Comparison of ENCODE assay signal across 21 cellular contexts in the genomic region with DNA sequence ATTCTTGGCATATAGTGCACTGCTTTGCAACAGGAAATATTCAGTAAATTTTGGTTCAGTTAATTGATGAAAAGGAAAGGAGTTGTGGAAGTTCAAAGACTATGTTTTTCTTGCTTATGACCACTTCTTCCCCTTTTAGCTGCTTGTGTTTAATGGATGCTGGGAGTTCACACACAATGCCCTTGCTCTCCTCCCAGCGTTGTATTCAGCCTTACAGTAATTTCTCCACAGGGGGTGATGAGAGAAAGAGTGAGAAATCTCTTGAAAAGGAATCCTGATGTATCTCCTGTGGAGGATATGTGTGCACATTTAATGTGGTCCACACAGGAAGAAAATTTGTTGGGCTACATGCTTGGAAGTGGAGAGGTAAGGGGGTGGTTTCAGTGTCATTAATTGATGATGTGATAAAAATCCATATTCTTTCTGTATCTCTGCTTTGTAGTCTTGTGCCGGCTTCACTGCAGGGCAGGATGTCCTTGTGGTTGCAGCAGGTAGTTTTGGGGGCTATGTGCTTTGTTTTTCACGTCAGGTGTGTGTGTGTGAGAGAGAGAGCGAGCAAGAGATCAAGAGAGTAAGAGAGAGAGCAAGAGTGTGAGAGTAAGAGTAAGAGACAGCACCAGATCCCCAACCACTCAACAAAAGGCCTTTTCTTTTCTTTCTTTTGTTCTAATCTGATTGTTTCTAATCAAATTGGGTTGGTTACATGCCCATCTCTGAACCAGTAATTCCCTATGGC.
"Had no signal": no experiment of that assay in that cellular context is flagged by ENCODE, and none has a peak within 500 bp of the region (broad histone marks: within the 10 kb centered on the region; RNA-seq: fewer than 3 reads in every experiment).

No MANE protein-coding gene starts in this region.

- H3K36me3 ChIP-seq: sigmoid colon, thoracic aorta, vagina had no signal

- H3K4me3 ChIP-seq: mucosa of descending colon, sigmoid colon, thoracic aorta, vagina had no signal

- DNase-seq: activated B cell treated with CpG ODN at 0.5 μM for 24 hours; activated CD4-positive, alpha-beta T cell treated with anti-CD3 and anti-CD28 coated beads for 36 hours; activated CD4-positive, alpha-beta T cell treated with anti-CD3 and anti-CD28 coated beads, Interleukin-2, amount 50 U/mL, for 4 hours; activated CD8-positive, alpha-beta memory T cell treated with anti-CD3 and anti-CD28 coated beads, Interleukin-2, amount 50 U/mL, for 48 hours; activated naive CD4-positive, alpha-beta T cell treated with Interleukin-2 at 50 U/mL for 16 hours; activated naive CD8-positive, alpha-beta T cell treated with anti-CD3 and anti-CD28 coated beads for 36 hours; activated T-cell treated with anti-CD3 and anti-CD28 coated beads, Interleukin-2, amount 50 U/mL, for 48 hours; effector memory CD4-positive, alpha-beta T cell; foreskin melanocyte; hippocampal formation; left cardiac atrium; mesenchymal stem cell; mucosa of descending colon; nephron progenitor cell; occipital lobe; sigmoid colon; stimulated activated CD4-positive, alpha-beta T cell treated with anti-CD3 and anti-CD28 coated beads, Interleukin-2, amount 100 ng/mL, for 48 hours; stimulated activated naive CD4-positive, alpha-beta T cell treated with Interleukin-2 at 50 U/mL for 16 hours; T-helper 9 cell had no signal

- H3K27ac ChIP-seq: sigmoid colon, thoracic aorta, vagina had no signal

- H3K27me3 ChIP-seq: sigmoid colon, vagina had no signal

- ATAC-seq: activated CD4-positive, alpha-beta T cell treated with anti-CD3 and anti-CD28 coated beads for 36 hours; left cardiac atrium; mucosa of descending colon had no signal

- H3K9me3 ChIP-seq: mucosa of descending colon, sigmoid colon, thoracic aorta, vagina had no signal

- H3K4me1 ChIP-seq: vagina had no signal
